Comparison of ENCODE assay signal across 8 cellular contexts in genomic region chr19:16111160-16111908, GRCh38. TPM values are rescaled to one million over a fixed set of nuclear protein-coding genes. Genes with fewer than 3 reads are reported as not detected.
A peak's percentile ranks its signal among the peaks of the same experiment; 100 is the strongest.
DNase-seq lines count a peak whose midpoint lies in the region; ATAC-seq, FAIRE-seq and TF ChIP-seq lines count a peak whose summit lies in the region.

TSS of gene RAB8A (plus strand) at chr19:16111889. CDS start at chr19:16111902, 13 bp downstream.

- H3K27me3 ChIP-seq in Karpas-422 (ENCODE audit: low read length): no peaks in the 10 kb centered on the region
- H3K27me3 ChIP-seq in esophagus squamous epithelium: no peaks in the 10 kb centered on the region

- peak within 1 kb of the TSS; percentile 94 for H3K9ac ChIP-seq in Karpas-422 (ENCODE audit: low read length)

- WGBS in esophagus squamous epithelium, 2 donors: 0 to 1% methylated on average over 7 to 20 of the region's 81 CpGs

- peak; percentile 87 for ATAC-seq in GM21825 (IDR thresholded peaks at IDR 0.05; ENCODE audit: unreplicated experiment)
- peak; percentile 93 for ATAC-seq in activated T-cell treated with anti-CD3 and anti-CD28 coated beads, Interleukin-2, amount 50 U/mL, for 72 hours (replicated peaks in 1 of 2)

- H4K20me1 ChIP-seq in Karpas-422 (ENCODE audit: insufficient read depth, low read depth, low read length): no peaks in the 10 kb centered on the region; the same call in 1 of the 2 replicates

- intact Hi-C loops in esophagus squamous epithelium (cut with DNase I): loop anchor here (10.0 kb wide), 1 partner anchor 47 kb away; no protein-coding TSS in a partner anchor

- H3K9me3 ChIP-seq in Karpas-422 (ENCODE audit: low read length) (no peaks in the 10 kb centered on the region), esophagus squamous epithelium (no peaks in the 10 kb centered on the region)

- H3K4me3 Mint-ChIP-seq in activated T-cell treated with anti-CD3 and anti-CD28 coated beads, Interleukin-2, amount 50 U/mL, for 72 hours: peak within 1 kb of the TSS; percentile 97 to 98

- no peaks in the 10 kb centered on the region for H3K9me2 ChIP-seq in Karpas-422 (replicated peaks; ENCODE audit: insufficient read depth, low read length)

- peak in 2 of 4 donors; percentile 28 to 58 for TF ChIP-seq POLR2A in esophagus squamous epithelium (IDR thresholded peaks at IDR 0.05)

- peaks cover 2% of the 10 kb centered on the region in 2 donors for H3K36me3 Mint-ChIP-seq in activated T-cell treated with anti-CD3 and anti-CD28 coated beads, Interleukin-2, amount 50 U/mL, for 72 hours (ENCODE audit: insufficient read depth in 2 of 2)

- H3K4me2 ChIP-seq in Karpas-422 (ENCODE audit: low read depth, low read length, poor library complexity, severe bottlenecking): peak within 1 kb of the TSS; percentile 79

- TF ChIP-seq CTCF in esophagus squamous epithelium (IDR thresholded peaks at IDR 0.05): peak; percentile 89 to 100 (median 100)

- H3K9me3 Mint-ChIP-seq in activated T-cell treated with anti-CD3 and anti-CD28 coated beads, Interleukin-2, amount 50 U/mL, for 72 hours: no peaks in the 10 kb centered on the region

- H3K36me3 ChIP-seq in Karpas-422 (ENCODE audit: insufficient read depth, low read length): no peaks in the 10 kb centered on the region
- peaks cover 0 to 16% (median 0%) of the 10 kb centered on the region in 3 donors for H3K36me3 ChIP-seq in esophagus squamous epithelium

- H3K27me3 Mint-ChIP-seq in activated T-cell treated with anti-CD3 and anti-CD28 coated beads, Interleukin-2, amount 50 U/mL, for 72 hours (ENCODE audit: low read depth): no peaks in the 10 kb centered on the region

- H3K4me1 ChIP-seq in Karpas-422 (ENCODE audit: low read length) (peaks cover 40% of the 10 kb centered on the region), esophagus squamous epithelium (peaks cover 16 to 60% (median 33%) of the 10 kb centered on the region in 3 donors)

- DNase-seq in Daoy (ENCODE audit: low read depth) (peak; percentile 100), Karpas-422 (peak; percentile 100), RCC 7860 (ENCODE audit: low spot score) (peak; percentile 98), esophagus squamous epithelium (lab: John Stamatoyannopoulos, UW) (peak; percentile 97), myocyte (ENCODE audit: low read depth) (peak; percentile 99)
- peak; percentile 99 to 100 for DNase-seq in activated T-cell treated with anti-CD3 and anti-CD28 coated beads, Interleukin-2, amount 50 U/mL, for 72 hours
- DNase-seq in stimulated activated CD8-positive, alpha-beta memory T cell treated with anti-CD3 and anti-CD28 coated beads, Interleukin-7, amount 100 ng/mL, for 48 hours (ENCODE audit: extremely low read depth in 1 of 2, low read depth in 1 of 2): peak; percentile 96 to 99

- peaks cover 43% of the 10 kb centered on the region for H3K4me1 Mint-ChIP-seq in activated T-cell treated with anti-CD3 and anti-CD28 coated beads, Interleukin-2, amount 50 U/mL, for 72 hours (ENCODE audit: low read depth)

- FAIRE-seq in RCC 7860 (lab: Jason Lieb, UNC): peak; percentile 61

- H3K27ac ChIP-seq in Karpas-422 (ENCODE audit: low read length): peak within 1 kb of the TSS; percentile 50; the same call in 1 of the 2 replicates
- peak within 1 kb of the TSS; percentile 91 to 95 (median 94) for H3K27ac ChIP-seq in esophagus squamous epithelium

- no peak within 1 kb of the TSS for H2AFZ ChIP-seq in Karpas-422 (ENCODE audit: low read length)

- H3K79me2 ChIP-seq in Karpas-422 (ENCODE audit: low read length): peaks cover 44% of the 10 kb centered on the region

- H3K27ac Mint-ChIP-seq in activated T-cell treated with anti-CD3 and anti-CD28 coated beads, Interleukin-2, amount 50 U/mL, for 72 hours: peak within 1 kb of the TSS; percentile 93

- H3K4me3 ChIP-seq in Karpas-422 (ENCODE audit: low read length) (peak within 1 kb of the TSS; percentile 85), esophagus squamous epithelium (peak within 1 kb of the TSS; percentile 69 to 83 (median 76))

RNA-seq across cellular contexts. Expression of gene RAB8A, which starts in this region (rescaled TPM):
- total RNA-seq in Daoy (2014; rRNA removed; shearing (Covaris generic)): 63.7 and 72.5 TPM in 2 replicates
- total RNA-seq in Karpas-422 (2014; rRNA removed; shearing (Covaris generic); ENCODE audit: low replicate concordance): 30.2 and 48.8 TPM in 2 replicates
- 10 to 100 TPM; 95.9 to 99.2 TPM for total RNA-seq in activated T-cell treated with anti-CD3 and anti-CD28 coated beads, Interleukin-2, amount 50 U/mL, for 72 hours
- total RNA-seq in esophagus squamous epithelium: 10 to 100 TPM; 39.5 to 70.9 (median 46.4) TPM
- 23.8 and 29.2 TPM in 2 replicates for total RNA-seq in myocyte
- 74.6 TPM for polyA plus RNA-seq in myocyte (2012)

Comparison
In these comparisons a context has a peak if more than half of its experiments do, and no peak if none do; other contexts are left out.
1. Peak in every context shown above with its lines: DNase-seq, ATAC-seq, H3K4me3 ChIP-seq and H3K27ac ChIP-seq.